In genomic region chr12:4386756-4387155, GRCh38 we compare ENCODE assay signal across 1 cellular context.
TF ChIP-seq lines count a peak whose summit lies in the region.

No MANE protein-coding gene starts in this region.

TF ChIP-seq in SK-N-SH, 30 proteins besides CTCF, POLR2A, EP300 and RAD21 (continued from another document):
- TF ChIP-seq ZBTB33 (IDR thresholded peaks at IDR 0.05; ENCODE audit: borderline replicate concordance, low read depth) (no peak), PBX3 (IDR thresholded peaks at IDR 0.05) (no peak), FOXJ3 (CRISPR knock-in tag; IDR thresholded peaks at IDR 0.05) (0 out of 2 replicates have a peak, but pooled peaks have one; percentile 43), MEF2A (IDR thresholded peaks at IDR 0.05; ENCODE audit: borderline replicate concordance, low read depth) (no peak), RFX5 (IDR thresholded peaks at IDR 0.05; ENCODE audit: low read length) (no peak), USF2 (IDR thresholded peaks at IDR 0.05; ENCODE audit: borderline replicate concordance, low read depth, low read length) (no peak), RCOR1 (IDR thresholded peaks at IDR 0.05; ENCODE audit: low read length) (peak; percentile 76; the same call in 1 of the 2 replicates), POLR2AphosphoS5 (IDR thresholded peaks at IDR 0.05; ENCODE audit: low read depth, low read length) (no peak), SIN3A (IDR thresholded peaks at IDR 0.05; ENCODE audit: borderline replicate concordance, low read depth, low read length) (no peak), FOXM1 (IDR thresholded peaks at IDR 0.05; ENCODE audit: low read depth) (no peak), TEAD4 (IDR thresholded peaks at IDR 0.05; ENCODE audit: borderline replicate concordance, insufficient read depth) (no peak), RXRA (IDR thresholded peaks at IDR 0.05; ENCODE audit: borderline replicate concordance, low read depth) (no peak), FOSL2 (IDR thresholded peaks at IDR 0.05; ENCODE audit: borderline replicate concordance, low read depth) (no peak)
